ENCODE assay signal across 27 cellular contexts in genomic region chr22:35542972-35543516, GRCh38. TPM values are rescaled to one million over a fixed set of nuclear protein-coding genes. Genes with fewer than 3 reads are reported as not detected.
DNase-seq lines count a peak whose midpoint lies in the region; ATAC-seq and TF ChIP-seq lines count a peak whose summit lies in the region.
"Had no signal": no experiment of that assay in that cellular context is flagged by ENCODE, and none has a peak within 500 bp of the region (broad histone marks: within the 10 kb centered on the region; RNA-seq: fewer than 3 reads in every experiment).

No MANE protein-coding gene starts in this region.

- ATAC-seq in natural killer cell (no peak), GM21367 (IDR thresholded peaks at IDR 0.05; ENCODE audit: unreplicated experiment) (no peak), GM18511 (IDR thresholded peaks at IDR 0.05; ENCODE audit: unreplicated experiment) (no peak)
- ATAC-seq: activated CD4-positive, alpha-beta T cell treated with anti-CD3 and anti-CD28 coated beads for 36 hours; effector memory CD8-positive, alpha-beta T cell; esophagus mucosa; GM12878 had no signal

- H3K27ac ChIP-seq in 22Rv1 (no peak overlapping the region), H9 (ENCODE audit: insufficient read length, low read depth, low read length) (no peak overlapping the region), caudate nucleus (ENCODE audit: low read depth, low read length) (peak overlapping the region; percentile 32), neural progenitor cell (no peak overlapping the region)
- H3K27ac ChIP-seq: breast epithelium, colonic mucosa, upper lobe of left lung had no signal

- no peak overlapping the region for H2BK120ac ChIP-seq in H9 (ENCODE audit: low read depth, low read length, poor library complexity, severe bottlenecking)

- peaks cover 27% of the 10 kb centered on the region for H3F3A ChIP-seq in neural progenitor cell (ENCODE audit: low read depth)

- no peak overlapping the region for H4K91ac ChIP-seq in H9 (ENCODE audit: insufficient read length, low read depth, low read length)

- H2BK15ac ChIP-seq in H9 (ENCODE audit: low read depth, low read length), result no peak overlapping the region

- no peak overlapping the region for H2BK20ac ChIP-seq in H9 (ENCODE audit: low read depth, low read length, poor library complexity, severe bottlenecking)

- TF ChIP-seq CTCF in 22Rv1 (IDR thresholded peaks at IDR 0.05) (0 out of 2 replicates have a peak, but pooled peaks have one; percentile 4), H9 (conservative IDR thresholded peaks at IDR 0.05) (peak; percentile 24; the same call in 1 of the 3 replicates), neural progenitor cell (IDR thresholded peaks at IDR 0.05) (no peak), natural killer cell (IDR thresholded peaks at IDR 0.05) (no peak)

- no peaks in the 10 kb centered on the region; a peak in 1 of 5 replicates for H3K9me3 Mint-ChIP-seq in H9
- H3K9me3 Mint-ChIP-seq in neural progenitor cell, result no peaks in the 10 kb centered on the region
- H3K9me3 Mint-ChIP-seq in natural killer cell, result no peaks in the 10 kb centered on the region
- H3K9me3 Mint-ChIP-seq: activated naive CD4-positive, alpha-beta T cell treated with anti-CD3 and anti-CD28 coated beads for 36 hours; activated T-cell treated with anti-CD3 and anti-CD28 coated beads, Interleukin-2, amount 50 U/mL, for 24 hours; effector memory CD8-positive, alpha-beta T cell had no signal

- H3K23me2 ChIP-seq in H9 (ENCODE audit: insufficient read length, low read depth, low read length, poor library complexity, severe bottlenecking), result peaks cover 8% of the 10 kb centered on the region

- H3K56ac ChIP-seq in H9 (ENCODE audit: insufficient read length, low read depth, low read length), result no peak overlapping the region

- H3K36me3 ChIP-seq in neural progenitor cell, result no peaks in the 10 kb centered on the region
- H3K36me3 ChIP-seq: BE2C, breast epithelium, colonic mucosa, upper lobe of left lung had no signal

- no peaks in the 10 kb centered on the region; the same call in 1 of the 2 replicates for H3K4me1 ChIP-seq in H9 (ENCODE audit: insufficient read depth, low read length)
- peaks cover 9% of the 10 kb centered on the region for H3K4me1 ChIP-seq in neural progenitor cell
- H3K4me1 ChIP-seq: colonic mucosa had no signal

- H2BK12ac ChIP-seq in H9 (ENCODE audit: insufficient read length, low read depth, low read length), result no peak overlapping the region

- H3K4me3 Mint-ChIP-seq in H9, result no peak overlapping the region
- peak overlapping the region; percentile 6 for H3K4me3 Mint-ChIP-seq in neural progenitor cell
- no peak overlapping the region for H3K4me3 Mint-ChIP-seq in natural killer cell
- H3K4me3 Mint-ChIP-seq: activated CD4-positive, alpha-beta T cell treated with anti-CD3 and anti-CD28 coated beads for 36 hours; activated naive CD4-positive, alpha-beta T cell treated with anti-CD3 and anti-CD28 coated beads for 36 hours; activated T-cell treated with anti-CD3 and anti-CD28 coated beads, Interleukin-2, amount 50 U/mL, for 24 hours; effector memory CD8-positive, alpha-beta T cell had no signal

- no peak overlapping the region for H4K5ac ChIP-seq in H9 (ENCODE audit: insufficient read length, low read depth, low read length)

- WGBS in H9 (ENCODE audit: extremely low coverage, insufficient read length, low lambda C conversion rate), result no CpG with 5 or more reads among the region's 4 CpGs

- H2AFZ ChIP-seq in H9 (ENCODE audit: low read length) (no peak overlapping the region), neural progenitor cell (replicated peaks) (no peak overlapping the region)

- H3K27me3 Mint-ChIP-seq in H9 (ENCODE audit: low read depth), result peaks cover 53% of the 10 kb centered on the region
- peaks cover 47% of the 10 kb centered on the region for H3K27me3 Mint-ChIP-seq in neural progenitor cell (ENCODE audit: insufficient read depth, low read depth)
- H3K27me3 Mint-ChIP-seq in natural killer cell (ENCODE audit: low read depth in 2 of 2), result peaks cover 14 to 24% of the 10 kb centered on the region in 2 donors

- no peak overlapping the region for H3K4me2 ChIP-seq in H9 (ENCODE audit: insufficient read depth, insufficient read length, low read length)
- H3K4me2 ChIP-seq in neural progenitor cell, result no peak overlapping the region
- H3K4me2 ChIP-seq: SK-N-SH had no signal

- no peak for DNase-seq in H9
- no peak for DNase-seq in caudate nucleus (lab: John Stamatoyannopoulos, UW)
- DNase-seq in neural progenitor cell (ENCODE audit: low spot score), result no peak
- DNase-seq in natural killer cell, result no peak
- no peak for DNase-seq in NCI-H2171 treated with DMSO at 0.1 percent for 48 hours (lab: John Stamatoyannopoulos, UW)
- DNase-seq: activated CD4-positive, alpha-beta T cell treated with anti-CD3 and anti-CD28 coated beads for 36 hours; activated naive CD4-positive, alpha-beta T cell treated with anti-CD3 and anti-CD28 coated beads for 36 hours; activated T-cell treated with anti-CD3 and anti-CD28 coated beads, Interleukin-2, amount 50 U/mL, for 24 hours; amniotic stem cell; BE2C; Caco-2; colonic mucosa; effector memory CD8-positive, alpha-beta T cell; foreskin melanocyte; midbrain; NCI-H1436; NCI-H524 treated with DMSO at 0.1 percent for 48 hours; RPMI8226; SK-N-SH; T-helper 2 cell; upper lobe of left lung had no signal

- H2AK5ac ChIP-seq in H9 (ENCODE audit: insufficient read length, low read length), result no peak overlapping the region

- H3K27me3 ChIP-seq in H9 (ENCODE audit: insufficient read depth, low read length) (peaks cover 6% of the 10 kb centered on the region; the same call in 1 of the 2 replicates), neural progenitor cell (peaks cover 65% of the 10 kb centered on the region)
- H3K27me3 ChIP-seq: breast epithelium had no signal

- H3K36me3 Mint-ChIP-seq in H9 (ENCODE audit: insufficient read depth in 1 of 3, low read depth in 3 of 3) (no peaks in the 10 kb centered on the region), neural progenitor cell (no peaks in the 10 kb centered on the region), natural killer cell (no peaks in the 10 kb centered on the region)

- H3T11ph ChIP-seq in H9 (ENCODE audit: low read length), result no peak overlapping the region

- H4K20me1 ChIP-seq in H9 (ENCODE audit: control insufficient read depth, insufficient read depth, insufficient read length) (no peaks in the 10 kb centered on the region), neural progenitor cell (ENCODE audit: low read depth) (peaks cover 16% of the 10 kb centered on the region)

- H3K23ac ChIP-seq in H9 (ENCODE audit: insufficient read length, low read depth, low read length), result no peak overlapping the region

- no peaks in the 10 kb centered on the region for H3K79me1 ChIP-seq in H9 (ENCODE audit: insufficient read depth, low read depth, low read length, poor library complexity, severe bottlenecking)

- H3K79me2 ChIP-seq in H9 (ENCODE audit: insufficient read depth, low read length) (no peaks in the 10 kb centered on the region), neural progenitor cell (ENCODE audit: low read depth) (no peaks in the 10 kb centered on the region)

- H2BK5ac ChIP-seq in H9 (ENCODE audit: insufficient read length, low read length), result no peak overlapping the region

- H4K8ac ChIP-seq in H9 (replicated peaks; ENCODE audit: insufficient read length, low read depth, low read length), result no peak overlapping the region

- H3K4me3 ChIP-seq in neural progenitor cell, result no peak overlapping the region
- H3K4me3 ChIP-seq: GM12878 had no signal

- no peak overlapping the region for H3K4ac ChIP-seq in H9 (ENCODE audit: low read depth, low read length)

- H3K9me3 ChIP-seq in H9 (ENCODE audit: control insufficient read depth, low read depth, low read length) (no peaks in the 10 kb centered on the region), neural progenitor cell (ENCODE audit: low read depth) (no peaks in the 10 kb centered on the region)
- H3K9me3 ChIP-seq: BE2C, breast epithelium, Caco-2, colonic mucosa, SK-N-SH, upper lobe of left lung had no signal

- no peak overlapping the region for H3K18ac ChIP-seq in H9 (ENCODE audit: insufficient read length, low read depth, low read length)

- H3K9ac ChIP-seq in H9 (ENCODE audit: extremely low read depth, insufficient read length, low read length), result no peak overlapping the region
- no peak overlapping the region for H3K9ac ChIP-seq in neural progenitor cell
- H3K9ac ChIP-seq: SK-N-SH had no signal

- intact Hi-C loops in natural killer cell (cut with micrococcal nuclease), result no loop called here

- no peak overlapping the region for H3K27ac Mint-ChIP-seq in H9
- no peak overlapping the region for H3K27ac Mint-ChIP-seq in neural progenitor cell
- H3K27ac Mint-ChIP-seq in natural killer cell, result no peak overlapping the region
- H3K27ac Mint-ChIP-seq: activated CD4-positive, alpha-beta T cell treated with anti-CD3 and anti-CD28 coated beads for 36 hours; activated naive CD4-positive, alpha-beta T cell treated with anti-CD3 and anti-CD28 coated beads for 36 hours; activated T-cell treated with anti-CD3 and anti-CD28 coated beads, Interleukin-2, amount 50 U/mL, for 24 hours; effector memory CD8-positive, alpha-beta T cell had no signal

- no peak overlapping the region for H3K14ac ChIP-seq in H9 (ENCODE audit: insufficient read depth, low read length)

- H3K4me1 Mint-ChIP-seq in H9 (peaks cover 24 to 26% of the 10 kb centered on the region in 2 experiments), neural progenitor cell (peaks cover 13% of the 10 kb centered on the region), natural killer cell (peaks cover 0 to 14% of the 10 kb centered on the region in 2 donors)

RNA-seq across cellular contexts. Expression of gene RASD2, which starts 2.4 kb away (rescaled TPM):
- total RNA-seq in H9 (2021), result 0.42 and 0.53 TPM in 2 replicates
- total RNA-seq in neural progenitor cell (ENCODE audit: low replicate concordance), result 0.04 and 0.19 TPM in 2 replicates
- total RNA-seq in natural killer cell, result under 1 TPM; 0.20 to 0.64 (median 0.20) TPM
- total RNA-seq: activated naive CD4-positive, alpha-beta T cell treated with anti-CD3 and anti-CD28 coated beads for 36 hours; GM12878 had no signal

Comparison
In these comparisons a context has a peak if more than half of its experiments do, and no peak if none do; other contexts are left out.
1. CTCF ChIP-seq: peak in 22Rv1 (single experiment) and H9 (single experiment); none in neural progenitor cell (single experiment) and natural killer cell (single experiment).